Comparison of ENCODE assay signal across 6 cellular contexts in genomic region chr19:49422407-49423277, GRCh38. TPM values are rescaled to one million over a fixed set of nuclear protein-coding genes. Genes with fewer than 3 reads are reported as not detected.
DNase-seq lines count a peak whose midpoint lies in the region; ATAC-seq and TF ChIP-seq lines count a peak whose summit lies in the region.

No MANE protein-coding gene starts in this region.

- CTCF ChIA-PET in PC-9 (lab: Charles Lee) = no interaction called here

- no peaks in the 10 kb centered on the region for H3K9me3 ChIP-seq in duodenal mucosa (ENCODE audit: control insufficient read depth in 1 of 2, low read length in 2 of 2)
- H3K9me3 ChIP-seq in spleen = no peaks in the 10 kb centered on the region
- H3K9me3 ChIP-seq in PC-9 (ENCODE audit: insufficient read depth, low read depth) = no peaks in the 10 kb centered on the region

- TF ChIP-seq CTCF in spleen (IDR thresholded peaks at IDR 0.05 in 8 of 11, conservative IDR thresholded peaks at IDR 0.05 in 3 of 11) (peak in 5 of 11 experiments; percentile 31 to 54 (median 46)), PC-9 (conservative IDR thresholded peaks at IDR 0.05) (no peak)

- TF ChIP-seq POLR2A in spleen (IDR thresholded peaks at IDR 0.05) = no peak

- ATAC-seq in HG02571 (IDR thresholded peaks at IDR 0.05; ENCODE audit: unreplicated experiment) = no peak

- H2AFZ ChIP-seq in PC-9 = no peak overlapping the region

- no peak overlapping the region for H3K4me2 ChIP-seq in PC-9

- no TSS peak for BruUV-seq in PC-9 (replicated peaks; lab: Mats Ljungman, UMichigan)

- H3K27ac ChIP-seq in duodenal mucosa (ENCODE audit: low read depth, low read length) = no peak overlapping the region
- no peak overlapping the region for H3K27ac ChIP-seq in spleen
- H3K27ac ChIP-seq in PC-9 = no peak overlapping the region

- H3K4me3 ChIP-seq in duodenal mucosa (ENCODE audit: low read depth in 1 of 2, low read length in 2 of 2) (peak overlapping the region; percentile 6 to 36), spleen (peak overlapping the region in 7 of 8 donors; percentile 6 to 63 (median 18)), PC-9 (no peak overlapping the region)

- no peak overlapping the region for H3K9ac ChIP-seq in duodenal mucosa (ENCODE audit: low read depth in 1 of 2, low read length in 2 of 2)

- POLR2A ChIA-PET in PC-9 (lab: Charles Lee; ENCODE audit: unreplicated experiment) = no interaction called here

- H3F3A ChIP-seq in PC-9 (ENCODE audit: insufficient read depth, low read depth) = no peaks in the 10 kb centered on the region

- H4K20me1 ChIP-seq in PC-9 (ENCODE audit: insufficient read depth) = no peaks in the 10 kb centered on the region

- 3 to 6% (median 3%) methylated on average over 58 to 69 of the region's 69 CpGs for WGBS in spleen, 5 donors

- H3K4me1 ChIP-seq in duodenal mucosa (ENCODE audit: control insufficient read depth in 1 of 2, insufficient read depth in 2 of 2, low read length in 2 of 2) = peaks cover 0 to 7% of the 10 kb centered on the region in 2 donors
- peaks cover 20 to 55% (median 38%) of the 10 kb centered on the region in 6 donors for H3K4me1 ChIP-seq in spleen
- no peaks in the 10 kb centered on the region for H3K4me1 ChIP-seq in PC-9 (replicated peaks; ENCODE audit: insufficient read depth)

- no peaks in the 10 kb centered on the region for H3K9me2 ChIP-seq in PC-9 (ENCODE audit: insufficient read depth)

- no peaks in the 10 kb centered on the region for H3K79me2 ChIP-seq in PC-9 (ENCODE audit: low read depth)

- H3K27me3 ChIP-seq in duodenal mucosa (ENCODE audit: control insufficient read depth in 1 of 2, insufficient read depth in 2 of 2, low read length in 2 of 2) (peaks cover 84% of the 10 kb centered on the region in 2 donors), spleen (replicated peaks in 1 of 7) (peaks cover 5 to 99% (median 78%) of the 10 kb centered on the region in 7 donors), PC-9 (ENCODE audit: insufficient read depth, low read depth) (peaks cover 98% of the 10 kb centered on the region)

- H3K36me3 ChIP-seq in duodenal mucosa (ENCODE audit: control insufficient read depth in 1 of 2, insufficient read depth in 2 of 2, low read length in 2 of 2) = no peaks in the 10 kb centered on the region
- no peaks in the 10 kb centered on the region for H3K36me3 ChIP-seq in spleen
- H3K36me3 ChIP-seq in PC-9 (ENCODE audit: low read depth) = no peaks in the 10 kb centered on the region

- intact Hi-C loops in spleen (cut with DNase I; ENCODE audit: low total_unique reads) (no loop called here), PC-9 (cut with micrococcal nuclease; ENCODE audit: unreplicated experiment) (no loop called here)

- peak; percentile 88 for DNase-seq in Daoy (ENCODE audit: low read depth)
- peak; percentile 77 for DNase-seq in NCI-H82 (lab: John Stamatoyannopoulos, UW)
- no peak for DNase-seq in spleen
- no peak for DNase-seq in PC-9

RNA-seq across cellular contexts. Expression of gene PTH2, which starts 0.6 kb away (rescaled TPM):
- not detected in 2 replicates for total RNA-seq in Daoy (2014; rRNA removed; shearing (Covaris generic))
- total RNA-seq in spleen (not detected), PC-9 (2021) (not detected in 2 replicates)
- polyA plus RNA-seq in spleen = not detected

RNA-seq across cellular contexts. Expression of gene GFY, which starts 2.5 kb away (rescaled TPM):
- not detected in 2 replicates for total RNA-seq in Daoy (2014; rRNA removed; shearing (Covaris generic))
- not detected for total RNA-seq in spleen
- polyA plus RNA-seq in spleen = not detected
- not detected in 2 replicates for total RNA-seq in PC-9 (2021)

RNA-seq across cellular contexts. Expression of gene SLC17A7, which starts 18.7 kb away (rescaled TPM):
- not detected in 2 replicates for total RNA-seq in Daoy (2014; rRNA removed; shearing (Covaris generic))
- under 1 TPM in 2 of 7 donors, not detected in 5; 0.10 to 0.13 TPM for total RNA-seq in spleen
- under 1 TPM; 0.07 to 0.12 (median 0.10) TPM for polyA plus RNA-seq in spleen
- total RNA-seq in PC-9 (2021) = 0.68 and 0.70 TPM in 2 replicates

RNA-seq across cellular contexts. Expression of gene PIH1D1, which starts 29.0 kb away (rescaled TPM):
- total RNA-seq in Daoy (2014; rRNA removed; shearing (Covaris generic)) = 146 and 200 TPM in 2 replicates
- total RNA-seq in spleen (10 to 100 TPM; 76.0 to 94.3 (median 86.1) TPM), PC-9 (2021) (156 and 184 TPM in 2 replicates)
- polyA plus RNA-seq in spleen = 100 to 1,000 TPM in 2 of 3 donors, 10 to 100 TPM in 1; 85.3 to 140 (median 118) TPM

RNA-seq across cellular contexts. Expression of gene ALDH16A1, which starts 30.4 kb away (rescaled TPM):
- 50.5 and 86.2 TPM in 2 replicates for total RNA-seq in Daoy (2014; rRNA removed; shearing (Covaris generic))
- total RNA-seq in spleen (10 to 100 TPM; 38.7 to 50.2 (median 45.8) TPM), PC-9 (2021) (40.9 and 66.8 TPM in 2 replicates)
- 10 to 100 TPM; 54.9 to 99.9 (median 94.9) TPM for polyA plus RNA-seq in spleen

Comparison
In these comparisons a context has a peak if more than half of its experiments do, and no peak if none do; other contexts are left out.
1. DNase-seq: peak in Daoy (single experiment) and NCI-H82 (single experiment); none in spleen (single experiment) and PC-9 (0 of 2).